ENCODE assay signal across 8 cellular contexts in genomic region chr17:20908373-20909273, GRCh38.
DNase-seq lines count a peak whose midpoint lies in the region; ATAC-seq and TF ChIP-seq lines count a peak whose summit lies in the region.

No MANE protein-coding gene starts in this region.

- peak overlapping the region; percentile 77 for H3K4me2 ChIP-seq in OCI-LY3 (ENCODE audit: low read length)

- H3K4me3 Mint-ChIP-seq in activated T-cell treated with anti-CD3 and anti-CD28 coated beads, Interleukin-2, amount 50 U/mL, for 72 hours = peak overlapping the region; percentile 84 to 85

- H3K27me3 Mint-ChIP-seq in activated T-cell treated with anti-CD3 and anti-CD28 coated beads, Interleukin-2, amount 50 U/mL, for 72 hours (ENCODE audit: low read depth) = peaks cover 26% of the 10 kb centered on the region

- H4K20me1 ChIP-seq in OCI-LY3 (ENCODE audit: insufficient read depth, low read length) = no peaks in the 10 kb centered on the region

- peak overlapping the region; percentile 83 for H2AFZ ChIP-seq in OCI-LY3 (ENCODE audit: low read depth, low read length)

- TF ChIP-seq CTCF in AG09319 (IDR thresholded peaks at IDR 0.05; ENCODE audit: low read depth, low read length) = peak; percentile 86
- TF ChIP-seq CTCF in OCI-LY3 (IDR thresholded peaks at IDR 0.05; ENCODE audit: low read depth, low read length) = no peak; the same call in 1 of the 2 replicates

- H3K27ac Mint-ChIP-seq in activated T-cell treated with anti-CD3 and anti-CD28 coated beads, Interleukin-2, amount 50 U/mL, for 72 hours = peak overlapping the region; percentile 75

- no peaks in the 10 kb centered on the region; the same call in 1 of the 2 replicates for H3K4me1 ChIP-seq in OCI-LY3 (ENCODE audit: low read length)
- peaks cover 11% of the 10 kb centered on the region for H3K4me1 ChIP-seq in mucosa of stomach (ENCODE audit: control insufficient read depth, insufficient read depth, low read length)

- H3K4me1 Mint-ChIP-seq in activated T-cell treated with anti-CD3 and anti-CD28 coated beads, Interleukin-2, amount 50 U/mL, for 72 hours (ENCODE audit: low read depth) = peaks cover 15% of the 10 kb centered on the region

- H3K4me3 ChIP-seq in OCI-LY3 (ENCODE audit: low read length) (peak overlapping the region; percentile 76), mucosa of stomach (ENCODE audit: low read length) (peak overlapping the region; percentile 18)

- no peak overlapping the region for H3K27ac ChIP-seq in OCI-LY3 (ENCODE audit: low read length)

- no peaks in the 10 kb centered on the region for H3K79me2 ChIP-seq in OCI-LY3 (ENCODE audit: low read length)

- peak; percentile 49 for DNase-seq in AG09319 (ENCODE audit: extremely low read depth, low read depth)
- DNase-seq in activated T-cell treated with anti-CD3 and anti-CD28 coated beads, Interleukin-2, amount 50 U/mL, for 72 hours = peak; percentile 76 to 86
- peak; percentile 40 to 60 for DNase-seq in stimulated activated CD8-positive, alpha-beta memory T cell treated with anti-CD3 and anti-CD28 coated beads, Interleukin-4, amount 100 ng/mL, for 4 hours (ENCODE audit: low read depth in 2 of 2, low spot score in 1 of 2)

- H3K36me3 Mint-ChIP-seq in activated T-cell treated with anti-CD3 and anti-CD28 coated beads, Interleukin-2, amount 50 U/mL, for 72 hours (ENCODE audit: insufficient read depth in 2 of 2) = no peaks in the 10 kb centered on the region

- ATAC-seq in GM19035 (IDR thresholded peaks at IDR 0.05; ENCODE audit: unreplicated experiment) (peak; percentile 81), HG03432 (IDR thresholded peaks at IDR 0.05; ENCODE audit: unreplicated experiment) (peak; percentile 98), esophagus mucosa (peak; percentile 98)
- ATAC-seq in activated T-cell treated with anti-CD3 and anti-CD28 coated beads, Interleukin-2, amount 50 U/mL, for 72 hours (replicated peaks in 1 of 2) = peak; percentile 100

- peak overlapping the region; percentile 61 for H3K9ac ChIP-seq in OCI-LY3 (ENCODE audit: low read length)
- H3K9ac ChIP-seq in mucosa of stomach (ENCODE audit: low read length) = peak overlapping the region; percentile 63

- no peaks in the 10 kb centered on the region for H3K9me3 Mint-ChIP-seq in activated T-cell treated with anti-CD3 and anti-CD28 coated beads, Interleukin-2, amount 50 U/mL, for 72 hours

- H3K36me3 ChIP-seq in OCI-LY3 (replicated peaks; ENCODE audit: low read depth, low read length) (no peaks in the 10 kb centered on the region), mucosa of stomach (ENCODE audit: control insufficient read depth, insufficient read depth, low read length) (no peaks in the 10 kb centered on the region)

- H3K9me3 ChIP-seq in OCI-LY3 (ENCODE audit: insufficient read depth, low read length) (no peaks in the 10 kb centered on the region), mucosa of stomach (ENCODE audit: control insufficient read depth, low read length) (no peaks in the 10 kb centered on the region)

- no peaks in the 10 kb centered on the region for H3K27me3 ChIP-seq in OCI-LY3 (ENCODE audit: low read depth, low read length)
- H3K27me3 ChIP-seq in mucosa of stomach (ENCODE audit: control insufficient read depth, insufficient read depth, low read length) = no peaks in the 10 kb centered on the region
